10 cellular contexts compared by ENCODE assay signal in genomic region chr2:144431384-144431783, GRCh38.
DNase-seq lines count a peak whose midpoint lies in the region; ATAC-seq and TF ChIP-seq lines count a peak whose summit lies in the region.
"Had no signal": no experiment of that assay in that cellular context is flagged by ENCODE, and none has a peak within 500 bp of the region (broad histone marks: within the 10 kb centered on the region; RNA-seq: fewer than 3 reads in every experiment).

No MANE protein-coding gene starts in this region.

- intact Hi-C loops in heart right ventricle (cut with DNase I) = loop anchor here in 1 of 10 donors (5.0 kb wide), 1 partner anchor 81 kb away; no protein-coding TSS in a partner anchor
- intact Hi-C loops in activated CD4-positive, alpha-beta T cell treated with anti-CD3 and anti-CD28 coated beads for 36 hours (cut with DNase I, micrococcal nuclease) = no loop called here

- POLR2A ChIA-PET in activated CD4-positive, alpha-beta T cell treated with anti-CD3 and anti-CD28 coated beads for 36 hours (lab: Charles Lee) = interaction anchor here (0.6 kb wide), 1 partner anchor 70 kb away, joined by 5 read pairs; no protein-coding TSS in a partner anchor

- H3K27ac Mint-ChIP-seq in activated CD4-positive, alpha-beta T cell treated with anti-CD3 and anti-CD28 coated beads for 36 hours = no peak overlapping the region

- H3K36me3 Mint-ChIP-seq in activated CD4-positive, alpha-beta T cell treated with anti-CD3 and anti-CD28 coated beads for 36 hours (ENCODE audit: low read depth) = peaks cover 5% of the 10 kb centered on the region

- H3K4me1 ChIP-seq in heart right ventricle (peaks cover 0 to 94% (median 60%) of the 10 kb centered on the region in 9 donors), skeletal muscle satellite cell (ENCODE audit: control insufficient read depth, insufficient read depth, low read length) (peaks cover 33% of the 10 kb centered on the region)

- ATAC-seq in GM18867 (IDR thresholded peaks at IDR 0.05; ENCODE audit: unreplicated experiment) (peak; percentile 56), heart right ventricle (peak in 3 of 8 donors; percentile 18 to 26 (median 23)), HG03342 (IDR thresholded peaks at IDR 0.05; ENCODE audit: unreplicated experiment) (no peak)
- no peak for ATAC-seq in activated CD4-positive, alpha-beta T cell treated with anti-CD3 and anti-CD28 coated beads for 36 hours

- peaks cover 0 to 60% (median 0%) of the 10 kb centered on the region in 9 donors for H3K36me3 ChIP-seq in heart right ventricle
- peaks cover 18% of the 10 kb centered on the region for H3K36me3 ChIP-seq in skeletal muscle satellite cell (ENCODE audit: insufficient read depth, low read length)

- 26 to 31% methylated on average over 8 of the region's 8 CpGs for WGBS in heart right ventricle, 2 donors

- H3K27me3 ChIP-seq in heart right ventricle (no peaks in the 10 kb centered on the region), skeletal muscle satellite cell (ENCODE audit: control insufficient read depth, insufficient read depth, low read length) (no peaks in the 10 kb centered on the region)

- H3K27ac ChIP-seq in heart right ventricle = peak overlapping the region; percentile 57 to 86 (median 78)

- H3K9ac ChIP-seq in skeletal muscle satellite cell (ENCODE audit: low read depth, low read length) = peak overlapping the region; percentile 55

- DNase-seq in NCI-H524 treated with DMSO at 0.1 percent for 48 hours (lab: John Stamatoyannopoulos, UW) (peak; percentile 55), heart right ventricle (no peak), Kasumi-1 (lab: John Stamatoyannopoulos, UW) (no peak)
- no peak for DNase-seq in stimulated activated CD8-positive, alpha-beta memory T cell treated with anti-CD3 and anti-CD28 coated beads, Interleukin-4, amount 100 ng/mL, for 48 hours
- DNase-seq in activated CD4-positive, alpha-beta T cell treated with anti-CD3 and anti-CD28 coated beads for 36 hours = no peak
- DNase-seq: activated CD8-positive, alpha-beta memory T cell treated with anti-CD3 and anti-CD28 coated beads, Interleukin-2, amount 50 U/mL, for 48 hours; DND-41 had no signal

- peaks cover 2% of the 10 kb centered on the region for H3K4me1 Mint-ChIP-seq in activated CD4-positive, alpha-beta T cell treated with anti-CD3 and anti-CD28 coated beads for 36 hours

- H3K4me3 ChIP-seq in heart right ventricle = peak overlapping the region in 9 of 10 donors; percentile 5 to 44 (median 32)
- peak overlapping the region; percentile 17 for H3K4me3 ChIP-seq in skeletal muscle satellite cell (ENCODE audit: low read length)

- H3K9me3 Mint-ChIP-seq in activated CD4-positive, alpha-beta T cell treated with anti-CD3 and anti-CD28 coated beads for 36 hours (ENCODE audit: low read depth) = no peaks in the 10 kb centered on the region

- no peak for TF ChIP-seq CTCF in heart right ventricle (IDR thresholded peaks at IDR 0.05)

- peak overlapping the region; percentile 62 for H3K4me2 ChIP-seq in skeletal muscle satellite cell (ENCODE audit: low read length)

- no peaks in the 10 kb centered on the region for H3K27me3 Mint-ChIP-seq in activated CD4-positive, alpha-beta T cell treated with anti-CD3 and anti-CD28 coated beads for 36 hours

- CTCF ChIA-PET in activated CD4-positive, alpha-beta T cell treated with anti-CD3 and anti-CD28 coated beads for 36 hours (lab: Charles Lee) = interaction anchor here (0.8 to 2.9 kb wide), 3 partner anchors 18 to 79 kb away, joined by 3 to 12 read pairs (median 3); no protein-coding TSS in a partner anchor

- H3K9me3 ChIP-seq in heart right ventricle (no peaks in the 10 kb centered on the region), skeletal muscle satellite cell (replicated peaks; ENCODE audit: low read length) (no peaks in the 10 kb centered on the region)

- H3K4me3 Mint-ChIP-seq in activated CD4-positive, alpha-beta T cell treated with anti-CD3 and anti-CD28 coated beads for 36 hours = no peak overlapping the region
